Comparison of ENCODE assay signal across 7 cellular contexts in genomic region chr10:87043579-87043978, GRCh38. TPM values are rescaled to one million over a fixed set of nuclear protein-coding genes. Genes with fewer than 3 reads are reported as not detected.
"Had no signal": no experiment of that assay in that cellular context is flagged by ENCODE, and none has a peak within 500 bp of the region (broad histone marks: within the 10 kb centered on the region; RNA-seq: fewer than 3 reads in every experiment).

No MANE protein-coding gene starts in this region.

RNA-seq across cellular contexts. Expression of gene FAM25A, which starts 23.5 kb away (rescaled TPM):
- total RNA-seq: GM23248, GM23338, H1, H4, H7, H9, HFFc6 had no signal
- polyA plus RNA-seq: GM23248, GM23338, H1 had no signal
